ENCODE assay signal across 8 cellular contexts in the genomic region with DNA sequence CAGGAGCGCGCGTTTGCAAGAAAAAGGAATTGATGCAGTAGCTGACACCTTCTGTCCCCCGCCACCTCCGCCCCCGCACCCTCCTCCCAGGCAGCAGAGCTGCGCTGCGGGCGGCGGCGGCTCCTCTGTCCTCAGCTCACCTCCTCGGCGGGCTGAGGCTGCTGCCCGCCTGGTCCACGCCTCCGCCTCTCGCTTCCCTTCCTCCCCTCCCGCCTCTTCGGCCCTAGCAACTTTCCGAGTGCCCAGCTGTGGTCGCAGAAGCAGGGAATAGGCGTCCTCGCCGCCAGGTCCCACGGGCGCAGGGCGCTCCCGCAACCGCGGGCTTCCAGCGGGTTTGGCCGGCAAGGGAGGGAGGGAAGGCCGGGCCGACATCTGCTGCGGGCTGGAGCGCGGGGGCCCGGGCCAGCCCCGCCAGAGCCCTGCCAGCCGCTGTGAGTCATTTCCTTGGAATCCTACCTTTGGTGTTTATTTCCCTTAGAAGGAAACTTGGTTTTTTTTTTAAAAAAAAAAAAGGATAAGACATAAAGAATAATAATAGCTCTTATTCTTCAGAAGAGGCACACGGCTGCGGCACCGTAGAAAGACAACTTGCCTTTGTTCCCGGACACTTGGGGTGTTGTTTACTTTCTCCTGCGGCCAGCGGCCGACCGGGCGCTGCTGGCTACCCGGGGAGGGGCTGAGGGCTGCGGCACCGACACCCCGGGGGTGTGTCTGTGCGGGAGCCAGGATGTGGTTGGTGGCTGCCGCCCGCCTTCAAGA. TPM values are rescaled to one million over a fixed set of nuclear protein-coding genes. Genes with fewer than 3 reads are reported as not detected.
A peak's percentile ranks its signal among the peaks of the same experiment; 100 is the strongest.
DNase-seq lines count a peak whose midpoint lies in the region; ATAC-seq, FAIRE-seq and TF ChIP-seq lines count a peak whose summit lies in the region.

No MANE protein-coding gene starts in this region.

- no peak for TF ChIP-seq EP300 in K562 (IDR thresholded peaks at IDR 0.05; ENCODE audit: low read length)

- no peak overlapping the region for H3K9ac ChIP-seq in K562 (ENCODE audit: insufficient read depth in 1 of 2, low read depth in 2 of 2, low read length in 2 of 2)
- no peak overlapping the region for H3K9ac ChIP-seq in rectal smooth muscle tissue (ENCODE audit: low read length)

- no peak for FAIRE-seq in K562 (lab: Jason Lieb, UNC)

- H3K79me2 ChIP-seq in K562 (ENCODE audit: control insufficient read depth, insufficient read depth, low read length): no peaks in the 10 kb centered on the region

- no peak overlapping the region for H3K4me2 ChIP-seq in K562 (ENCODE audit: insufficient read depth, low read length)

- TF ChIP-seq RAD21 in K562 (CRISPR knock-in tag; conservative IDR thresholded peaks at IDR 0.05 in 1 of 2, IDR thresholded peaks at IDR 0.05 in 1 of 2): no peak

- BruUV-seq in K562 (replicated peaks; lab: Mats Ljungman, UMichigan): no TSS peak

- ATAC-seq in GM19372 (IDR thresholded peaks at IDR 0.05; ENCODE audit: low read depth, unreplicated experiment) (peak; percentile 25), K562 (peak; percentile 80)

- no peak overlapping the region for H2AFZ ChIP-seq in K562 (ENCODE audit: low read depth, low read length)

- H3K4me3 ChIP-seq in K562: no peak overlapping the region
- peak overlapping the region; percentile 77; the same call in 1 of the 2 replicates for H3K4me3 ChIP-seq in iPS DF 6.9 (ENCODE audit: low read length)
- H3K4me3 ChIP-seq in rectal smooth muscle tissue (ENCODE audit: low read length): peak overlapping the region; percentile 83

- TF ChIP-seq CTCF in K562 (IDR thresholded peaks at IDR 0.05 in 2 of 3, conservative IDR thresholded peaks at IDR 0.05 in 1 of 3; ENCODE audit: insufficient read depth in 2 of 3, low read depth in 1 of 3, low read length in 3 of 3): no peak

- peaks cover 0 to 22% of the 10 kb centered on the region in 2 experiments; a peak in 4 of 5 replicates for H3K4me1 ChIP-seq in K562 (replicated peaks in 1 of 2; ENCODE audit: control insufficient read depth in 2 of 2, insufficient read depth in 2 of 2, low read length in 2 of 2)
- H3K4me1 ChIP-seq in iPS DF 6.9 (ENCODE audit: control insufficient read depth, insufficient read depth, low read length): peaks cover 2% of the 10 kb centered on the region; the same call in 1 of the 2 replicates
- peaks cover 33% of the 10 kb centered on the region for H3K4me1 ChIP-seq in rectal smooth muscle tissue (ENCODE audit: control insufficient read depth, insufficient read depth, low read length)

- POLR2A ChIA-PET in K562 (lab: Yijun Ruan, JAX): interaction anchor here (0.9 to 1.4 kb wide), 2 partner anchors 9 to 133 kb away, joined by 3 to 5 read pairs; no protein-coding TSS in a partner anchor

- TF ChIP-seq POLR2A in K562 (conservative IDR thresholded peaks at IDR 0.05): no peak

- no peaks in the 10 kb centered on the region for H3K36me3 ChIP-seq in K562 (ENCODE audit: control insufficient read depth, insufficient read depth, low read length)
- H3K36me3 ChIP-seq in iPS DF 6.9 (ENCODE audit: control insufficient read depth, insufficient read depth, low read length): no peaks in the 10 kb centered on the region
- no peaks in the 10 kb centered on the region for H3K36me3 ChIP-seq in rectal smooth muscle tissue (ENCODE audit: control insufficient read depth, insufficient read depth, low read length)

- H3K27me3 ChIP-seq in K562 (ENCODE audit: control insufficient read depth in 2 of 2, insufficient read depth in 2 of 2, low read length in 2 of 2) (peaks cover 18% of the 10 kb centered on the region in 2 experiments), iPS DF 6.9 (ENCODE audit: control insufficient read depth, insufficient read depth, low read length) (0 out of 2 replicates have a peak, but pooled peaks cover 4% of the 10 kb centered on the region), rectal smooth muscle tissue (ENCODE audit: control insufficient read depth, insufficient read depth, low read length) (no peaks in the 10 kb centered on the region)

- WGBS in K562 (ENCODE audit: insufficient coverage, low coverage, missing lambda C conversion rate): 1% methylated on average over 35 of the region's 56 CpGs
- no CpG with 5 or more reads among the region's 56 CpGs for WGBS in iPS DF 6.9 (ENCODE audit: insufficient coverage, insufficient read length)

- DNase-seq in NCI-H226: peak; percentile 42
- peak; percentile 15 to 33 (median 26) for DNase-seq in K562 (ENCODE audit: extremely low read depth in 1 of 4, low spot score in 3 of 4)
- DNase-seq in iPS DF 6.9 (ENCODE audit: low read depth, low spot score): no peak
- no peak for DNase-seq in NCI-H1436 treated with DMSO at 0.1 percent for 48 hours (lab: John Stamatoyannopoulos, UW)
- no peak for DNase-seq in SKM-1 (lab: John Stamatoyannopoulos, UW; ENCODE audit: unreplicated experiment)
- no peak for DNase-seq in NCI-H1436 (lab: John Stamatoyannopoulos, UW)

- H3K27ac ChIP-seq in K562 (ENCODE audit: extremely low read depth, low read depth, low read length) (no peak overlapping the region), iPS DF 6.9 (ENCODE audit: low read length) (no peak overlapping the region), rectal smooth muscle tissue (ENCODE audit: low read depth, low read length) (peak overlapping the region; percentile 96)

- no peaks in the 10 kb centered on the region for H3K9me1 ChIP-seq in K562 (ENCODE audit: control insufficient read depth, insufficient read depth, low read length)

- CTCF ChIA-PET in K562 (lab: Yijun Ruan, JAX; ENCODE audit: low intra/inter-chr PET ratio): interaction anchor here (0.6 kb wide), 1 partner anchor 10 kb away, joined by 3 read pairs; no protein-coding TSS in a partner anchor

- no peaks in the 10 kb centered on the region for H4K20me1 ChIP-seq in K562 (replicated peaks; ENCODE audit: control insufficient read depth, insufficient read depth, low read length)

- intact Hi-C loops in K562 (cut with micrococcal nuclease): no loop called here

- in situ Hi-C loops in K562 (cut with MboI): no loop called here

- H3K9me3 ChIP-seq in K562 (replicated peaks; ENCODE audit: control insufficient read depth, insufficient read depth, low read depth, low read length) (no peaks in the 10 kb centered on the region), iPS DF 6.9 (ENCODE audit: control insufficient read depth, insufficient read depth, low read length) (no peaks in the 10 kb centered on the region)

TF ChIP-seq in K562, 482 proteins besides CTCF, POLR2A, EP300 and RAD21:
- TF ChIP-seq EGR1 (conservative IDR thresholded peaks at IDR 0.05) (peak; percentile 91), SRSF1 (IDR thresholded peaks at IDR 0.05; ENCODE audit: low read depth, low read length) (no peak)
- TF ChIP-seq, protein P1, sequence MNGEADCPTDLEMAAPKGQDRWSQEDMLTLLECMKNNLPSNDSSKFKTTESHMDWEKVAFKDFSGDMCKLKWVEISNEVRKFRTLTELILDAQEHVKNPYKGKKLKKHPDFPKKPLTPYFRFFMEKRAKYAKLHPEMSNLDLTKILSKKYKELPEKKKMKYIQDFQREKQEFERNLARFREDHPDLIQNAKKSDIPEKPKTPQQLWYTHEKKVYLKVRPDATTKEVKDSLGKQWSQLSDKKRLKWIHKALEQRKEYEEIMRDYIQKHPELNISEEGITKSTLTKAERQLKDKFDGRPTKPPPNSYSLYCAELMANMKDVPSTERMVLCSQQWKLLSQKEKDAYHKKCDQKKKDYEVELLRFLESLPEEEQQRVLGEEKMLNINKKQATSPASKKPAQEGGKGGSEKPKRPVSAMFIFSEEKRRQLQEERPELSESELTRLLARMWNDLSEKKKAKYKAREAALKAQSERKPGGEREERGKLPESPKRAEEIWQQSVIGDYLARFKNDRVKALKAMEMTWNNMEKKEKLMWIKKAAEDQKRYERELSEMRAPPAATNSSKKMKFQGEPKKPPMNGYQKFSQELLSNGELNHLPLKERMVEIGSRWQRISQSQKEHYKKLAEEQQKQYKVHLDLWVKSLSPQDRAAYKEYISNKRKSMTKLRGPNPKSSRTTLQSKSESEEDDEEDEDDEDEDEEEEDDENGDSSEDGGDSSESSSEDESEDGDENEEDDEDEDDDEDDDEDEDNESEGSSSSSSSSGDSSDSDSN (IDR thresholded peaks at IDR 0.05; ENCODE audit: borderline replicate concordance in 1 of 2, low read depth in 2 of 2, low read length in 2 of 2): 0 out of 4 replicates have a peak, but pooled peaks of 1 of the 2 experiments have one; percentile 34

RNA-seq across cellular contexts. Expression of a gene that starts 1.1 kb away (rescaled TPM):
- not detected in 2 replicates for total RNA-seq in K562 (2011; cell fraction: chromatin; rRNA removed; ENCODE audit: low replicate concordance)
- not detected in 2 replicates for total RNA-seq in K562 (2011; cell fraction: nucleolus; rRNA removed)
- total RNA-seq in K562 (2011; cell fraction: nucleoplasm; rRNA removed): not detected in 2 replicates
- total RNA-seq in K562 (2014; rRNA removed) (not detected in 2 replicates), K562 (2014; rRNA removed; fragmentation: Illumina TruSeq; extraction: Trizol) (not detected in 2 replicates), K562 (2015; rRNA removed; fragmentation: Illumina TruSeq; extraction: Trizol) (not detected in 2 replicates), K562 (2021) (not detected in 2 replicates)
- polyA plus RNA-seq in K562 (2011; rRNA removed) (not detected in 2 replicates), K562 (2014; fragmentation: Illumina TruSeq; extraction: Trizol) (not detected in 2 replicates), K562 (2014; fragmentation: Nextera tagmentation; extraction: Ambion mirVana) (not detected), K562 (2014; rRNA removed) (not detected in 2 replicates)
- not detected in 2 replicates for polyA plus RNA-seq in K562 (2011; cell fraction: cytosol; rRNA removed)
- polyA plus RNA-seq in K562 (2011; cell fraction: nucleus; rRNA removed): not detected in 2 replicates
- polyA plus RNA-seq in K562 (2012): not detected in 2 replicates
- not detected in 2 replicates for polyA minus RNA-seq in K562 (2011; rRNA and poly(A)+ RNA removed)
- polyA minus RNA-seq in K562 (2011; cell fraction: cytosol; rRNA and poly(A)+ RNA removed): not detected in 2 replicates
- polyA minus RNA-seq in K562 (2011; cell fraction: nucleus; rRNA and poly(A)+ RNA removed): not detected in 2 replicates

Comparison
In these comparisons a context has a peak if more than half of its experiments do, and no peak if none do; other contexts are left out.
1. DNase-seq: peak in NCI-H226 (single experiment) and K562 (4 of 4); none in iPS DF 6.9 (single experiment), NCI-H1436 treated with DMSO at 0.1 percent for 48 hours (single experiment), SKM-1 (single experiment) and NCI-H1436 (single experiment).